In the genomic region with DNA sequence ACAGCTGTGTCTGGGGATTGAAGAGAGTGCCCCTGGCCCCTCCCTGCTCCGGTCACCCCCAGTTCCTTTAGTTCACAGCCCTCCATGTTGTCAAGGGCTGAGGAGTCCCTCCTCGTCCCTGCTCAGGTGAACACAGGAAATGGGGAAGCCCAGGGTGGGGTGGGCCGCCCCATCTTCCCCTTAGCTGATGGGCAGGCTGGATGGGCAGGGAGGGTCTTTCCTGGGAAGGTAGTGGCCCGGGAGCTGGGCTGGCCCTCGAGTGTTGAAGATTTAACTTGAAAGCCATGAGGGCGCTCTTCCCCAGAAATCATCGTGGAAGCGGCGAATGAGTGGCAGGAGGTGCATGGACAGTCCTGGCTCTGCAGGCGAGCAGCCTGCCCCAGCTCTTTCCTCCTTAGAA, we compare ENCODE assay signal across 1 cellular context.
TF ChIP-seq lines count a peak whose summit lies in the region.

No MANE protein-coding gene starts in this region.

TF ChIP-seq in GM23338, 12 proteins besides CTCF, POLR2A, EP300 and RAD21:
- TF ChIP-seq, protein P1, sequence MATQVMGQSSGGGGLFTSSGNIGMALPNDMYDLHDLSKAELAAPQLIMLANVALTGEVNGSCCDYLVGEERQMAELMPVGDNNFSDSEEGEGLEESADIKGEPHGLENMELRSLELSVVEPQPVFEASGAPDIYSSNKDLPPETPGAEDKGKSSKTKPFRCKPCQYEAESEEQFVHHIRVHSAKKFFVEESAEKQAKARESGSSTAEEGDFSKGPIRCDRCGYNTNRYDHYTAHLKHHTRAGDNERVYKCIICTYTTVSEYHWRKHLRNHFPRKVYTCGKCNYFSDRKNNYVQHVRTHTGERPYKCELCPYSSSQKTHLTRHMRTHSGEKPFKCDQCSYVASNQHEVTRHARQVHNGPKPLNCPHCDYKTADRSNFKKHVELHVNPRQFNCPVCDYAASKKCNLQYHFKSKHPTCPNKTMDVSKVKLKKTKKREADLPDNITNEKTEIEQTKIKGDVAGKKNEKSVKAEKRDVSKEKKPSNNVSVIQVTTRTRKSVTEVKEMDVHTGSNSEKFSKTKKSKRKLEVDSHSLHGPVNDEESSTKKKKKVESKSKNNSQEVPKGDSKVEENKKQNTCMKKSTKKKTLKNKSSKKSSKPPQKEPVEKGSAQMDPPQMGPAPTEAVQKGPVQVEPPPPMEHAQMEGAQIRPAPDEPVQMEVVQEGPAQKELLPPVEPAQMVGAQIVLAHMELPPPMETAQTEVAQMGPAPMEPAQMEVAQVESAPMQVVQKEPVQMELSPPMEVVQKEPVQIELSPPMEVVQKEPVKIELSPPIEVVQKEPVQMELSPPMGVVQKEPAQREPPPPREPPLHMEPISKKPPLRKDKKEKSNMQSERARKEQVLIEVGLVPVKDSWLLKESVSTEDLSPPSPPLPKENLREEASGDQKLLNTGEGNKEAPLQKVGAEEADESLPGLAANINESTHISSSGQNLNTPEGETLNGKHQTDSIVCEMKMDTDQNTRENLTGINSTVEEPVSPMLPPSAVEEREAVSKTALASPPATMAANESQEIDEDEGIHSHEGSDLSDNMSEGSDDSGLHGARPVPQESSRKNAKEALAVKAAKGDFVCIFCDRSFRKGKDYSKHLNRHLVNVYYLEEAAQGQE (IDR thresholded peaks at IDR 0.05; ENCODE audit: unreplicated experiment), result no peak
- TF ChIP-seq CREB1 (CRISPR knock-in tag; IDR thresholded peaks at IDR 0.05; ENCODE audit: low read depth) (no peak), ZNF331 (CRISPR knock-in tag; IDR thresholded peaks at IDR 0.05; ENCODE audit: low read depth) (no peak)
- TF ChIP-seq, protein P2, sequence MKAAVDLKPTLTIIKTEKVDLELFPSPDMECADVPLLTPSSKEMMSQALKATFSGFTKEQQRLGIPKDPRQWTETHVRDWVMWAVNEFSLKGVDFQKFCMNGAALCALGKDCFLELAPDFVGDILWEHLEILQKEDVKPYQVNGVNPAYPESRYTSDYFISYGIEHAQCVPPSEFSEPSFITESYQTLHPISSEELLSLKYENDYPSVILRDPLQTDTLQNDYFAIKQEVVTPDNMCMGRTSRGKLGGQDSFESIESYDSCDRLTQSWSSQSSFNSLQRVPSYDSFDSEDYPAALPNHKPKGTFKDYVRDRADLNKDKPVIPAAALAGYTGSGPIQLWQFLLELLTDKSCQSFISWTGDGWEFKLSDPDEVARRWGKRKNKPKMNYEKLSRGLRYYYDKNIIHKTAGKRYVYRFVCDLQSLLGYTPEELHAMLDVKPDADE (IDR thresholded peaks at IDR 0.05), result no peak
